ENCODE assay signal across 18 cellular contexts in genomic region chr3:69411331-69411730, GRCh38. TPM values are rescaled to one million over a fixed set of nuclear protein-coding genes. Genes with fewer than 3 reads are reported as not detected.
DNase-seq lines count a peak whose midpoint lies in the region; ATAC-seq, FAIRE-seq and TF ChIP-seq lines count a peak whose summit lies in the region.
"Had no signal": no experiment of that assay in that cellular context is flagged by ENCODE, and none has a peak within 500 bp of the region (broad histone marks: within the 10 kb centered on the region; RNA-seq: fewer than 3 reads in every experiment).

No MANE protein-coding gene starts in this region.

- H3K36me3 ChIP-seq in astrocyte (ENCODE audit: insufficient read depth, low read length): no peaks in the 10 kb centered on the region
- H3K36me3 ChIP-seq: left ventricle myocardium inferior, upper lobe of left lung had no signal

- no peak overlapping the region for H2AFZ ChIP-seq in astrocyte (ENCODE audit: low read depth, low read length)
- H2AFZ ChIP-seq: hepatocyte had no signal

- peaks cover 4% of the 10 kb centered on the region for H3K36me3 Mint-ChIP-seq in astrocyte (ENCODE audit: low read depth, unreplicated experiment)
- H3K36me3 Mint-ChIP-seq: naive thymus-derived CD8-positive, alpha-beta T cell had no signal

- H4K20me1 ChIP-seq in astrocyte (ENCODE audit: insufficient read depth, low read length): no peaks in the 10 kb centered on the region

- no peak overlapping the region for H3K9ac ChIP-seq in astrocyte (ENCODE audit: low read length)

- H3K27ac ChIP-seq in astrocyte (ENCODE audit: low read depth, low read length): peak overlapping the region; percentile 23
- H3K27ac ChIP-seq: hepatocyte, left ventricle myocardium inferior, upper lobe of left lung had no signal

- ATAC-seq in Right ventricle myocardium superior (ENCODE audit: poor library complexity) (no peak), GM21529 (IDR thresholded peaks at IDR 0.05; ENCODE audit: unreplicated experiment) (no peak), HG02610 (IDR thresholded peaks at IDR 0.05; ENCODE audit: unreplicated experiment) (no peak)
- ATAC-seq: naive thymus-derived CD8-positive, alpha-beta T cell had no signal

- H3K4me3 Mint-ChIP-seq in astrocyte (ENCODE audit: unreplicated experiment): no peak overlapping the region
- H3K4me3 Mint-ChIP-seq: naive thymus-derived CD8-positive, alpha-beta T cell had no signal

- H3K4me1 Mint-ChIP-seq in astrocyte (ENCODE audit: low read depth, unreplicated experiment): peaks cover 9% of the 10 kb centered on the region

- peak; percentile 1 for DNase-seq in NCI-H345 (lab: John Stamatoyannopoulos, UW)
- no peak for DNase-seq in NCI-H345 treated with DMSO at 0.1 percent for 48 hours (lab: John Stamatoyannopoulos, UW; ENCODE audit: unreplicated experiment)
- DNase-seq in astrocyte (ENCODE audit: low read depth): peak; percentile 61
- peak; percentile 61 to 80 for DNase-seq in foreskin fibroblast
- peak; percentile 31 for DNase-seq in urothelium cell line (ENCODE audit: low spot score)
- DNase-seq in Right ventricle myocardium superior: no peak
- DNase-seq: 8988T; Caco-2; GOT3; left ventricle myocardium inferior; naive thymus-derived CD8-positive, alpha-beta T cell; NCI-H1436; NCI-H446; stimulated activated CD4-positive, alpha-beta T cell treated with anti-CD3 and anti-CD28 coated beads, Interleukin-4, amount 100 ng/mL, for 1 hour; upper lobe of left lung had no signal

- H3K4me2 ChIP-seq in astrocyte (ENCODE audit: low read length): peak overlapping the region; percentile 68
- H3K4me2 ChIP-seq: hepatocyte had no signal

- FAIRE-seq in astrocyte (lab: Jason Lieb, UNC): peak; percentile 88
- no peak for FAIRE-seq in urothelium cell line (lab: Jason Lieb, UNC)

- no peaks in the 10 kb centered on the region for H3K27me3 ChIP-seq in astrocyte (ENCODE audit: insufficient read depth, low read length)
- H3K27me3 ChIP-seq: hepatocyte, upper lobe of left lung had no signal

- H3K4me1 ChIP-seq in astrocyte (ENCODE audit: insufficient read depth, low read length): peaks cover 11% of the 10 kb centered on the region
- H3K4me1 ChIP-seq: Caco-2 had no signal

- H3K4me3 ChIP-seq in astrocyte (ENCODE audit: insufficient read depth, low read depth, low read length) (no peak overlapping the region), foreskin fibroblast (ENCODE audit: low read depth in 1 of 2, low read length in 2 of 2) (no peak overlapping the region)
- H3K4me3 ChIP-seq: hepatocyte, left ventricle myocardium inferior, upper lobe of left lung had no signal

- TF ChIP-seq CTCF in astrocyte (IDR thresholded peaks at IDR 0.05; ENCODE audit: insufficient read depth, low read depth, low read length) (no peak), foreskin fibroblast (IDR thresholded peaks at IDR 0.05; ENCODE audit: low read depth, low read length) (no peak)

- H3K9me3 ChIP-seq in astrocyte (ENCODE audit: insufficient read depth, low read depth, low read length): no peaks in the 10 kb centered on the region
- H3K9me3 ChIP-seq: Caco-2, left ventricle myocardium inferior, upper lobe of left lung had no signal

- H3K9me3 Mint-ChIP-seq in astrocyte (ENCODE audit: unreplicated experiment): no peaks in the 10 kb centered on the region
- H3K9me3 Mint-ChIP-seq: naive thymus-derived CD8-positive, alpha-beta T cell had no signal

- intact Hi-C loops in Right ventricle myocardium superior (cut with DNase I): no loop called here

- H3K27ac Mint-ChIP-seq in astrocyte (ENCODE audit: unreplicated experiment): no peak overlapping the region
- H3K27ac Mint-ChIP-seq: naive thymus-derived CD8-positive, alpha-beta T cell had no signal

- no peaks in the 10 kb centered on the region for H3K79me2 ChIP-seq in astrocyte (ENCODE audit: insufficient read depth, low read length)
- H3K79me2 ChIP-seq: hepatocyte had no signal

- peaks cover 2% of the 10 kb centered on the region for H3K27me3 Mint-ChIP-seq in astrocyte (ENCODE audit: low read depth, unreplicated experiment)

RNA-seq across cellular contexts. Expression of gene FRMD4B, which starts 25.4 kb away (rescaled TPM):
- total RNA-seq in astrocyte (9.2 and 9.9 TPM in 2 replicates), Right ventricle myocardium superior (16.8 TPM)

Comparison
In these comparisons a context has a peak if more than half of its experiments do, and no peak if none do; other contexts are left out.
1. DNase-seq: peak in NCI-H345 (single experiment), astrocyte (single experiment), foreskin fibroblast (2 of 2) and urothelium cell line (single experiment); none in NCI-H345 treated with DMSO at 0.1 percent for 48 hours (single experiment) and Right ventricle myocardium superior (single experiment).